Comparison of ENCODE assay signal across 20 cellular contexts in genomic region chr16:583470-583814, GRCh38. TPM values are rescaled to one million over a fixed set of nuclear protein-coding genes. Genes with fewer than 3 reads are reported as not detected.
DNase-seq lines count a peak whose midpoint lies in the region.
"Had no signal": no experiment of that assay in that cellular context is flagged by ENCODE, and none has a peak within 500 bp of the region (broad histone marks: within the 10 kb centered on the region; RNA-seq: fewer than 3 reads in every experiment).

No MANE protein-coding gene starts in this region.

- H2AK5ac ChIP-seq in neuronal stem cell (ENCODE audit: low read depth, low read length), result peak overlapping the region; percentile 94

- peak overlapping the region; percentile 58 for H2BK12ac ChIP-seq in neuronal stem cell (ENCODE audit: low read length)

- DNase-seq in NCI-H82 (lab: John Stamatoyannopoulos, UW) (peak; percentile 44), NCI-H82 treated with DMSO at 0.1 percent for 48 hours (lab: John Stamatoyannopoulos, UW; ENCODE audit: unreplicated experiment) (no peak), amniotic epithelial cell (ENCODE audit: low read depth) (peak; percentile 16), neuronal stem cell (ENCODE audit: low spot score) (no peak), DMS114 treated with DMSO at 0.1 percent for 48 hours (lab: John Stamatoyannopoulos, UW; ENCODE audit: unreplicated experiment) (no peak), NCI-H187 treated with DMSO at 0.1 percent for 48 hours (lab: John Stamatoyannopoulos, UW) (no peak)
- DNase-seq in activated CD8-positive, alpha-beta memory T cell treated with anti-CD3 and anti-CD28 coated beads, Interleukin-2, amount 50 U/mL, for 48 hours, result no peak
- DNase-seq: dermis blood vessel endothelial cell, Kasumi-1, left colon, mucosa of descending colon, NCI-H1417 treated with DMSO at 0.1 percent for 48 hours, PC-9, retina, tibial artery had no signal

- H3K4me1 ChIP-seq in HUES6 (ENCODE audit: control insufficient read depth, insufficient read depth, low read length), result peaks cover 24% of the 10 kb centered on the region
- peaks cover 6 to 16% of the 10 kb centered on the region in 2 donors for H3K4me1 ChIP-seq in neuronal stem cell (ENCODE audit: control insufficient read depth in 2 of 2, insufficient read depth in 1 of 2, low read depth in 1 of 2, low read length in 2 of 2)

- peak overlapping the region; percentile 96 for H3K23ac ChIP-seq in neuronal stem cell (ENCODE audit: low read depth, low read length, poor library complexity)

- no CpG with 5 or more reads among the region's 16 CpGs for WGBS in neuronal stem cell (ENCODE audit: extremely low coverage in 2 of 2, insufficient read length in 2 of 2, insufficient replicate concordance in 1 of 2), 2 donors

- no peak overlapping the region for H2BK5ac ChIP-seq in neuronal stem cell (ENCODE audit: low read length)

- H2AFZ ChIP-seq in neuronal stem cell (ENCODE audit: low read length), result no peak overlapping the region
- H2AFZ ChIP-seq: PC-9 had no signal

- H2BK15ac ChIP-seq in neuronal stem cell (ENCODE audit: low read length), result no peak overlapping the region

- H3K79me1 ChIP-seq in neuronal stem cell (ENCODE audit: low read depth, low read length), result peaks cover 2% of the 10 kb centered on the region

- no peak overlapping the region for H4K91ac ChIP-seq in neuronal stem cell (ENCODE audit: low read depth, low read length, poor library complexity)

- H3K4ac ChIP-seq in neuronal stem cell (ENCODE audit: low read length), result no peak overlapping the region

- H3K27me3 ChIP-seq in HUES6 (ENCODE audit: control insufficient read depth, insufficient read depth, low read length) (peaks cover 23% of the 10 kb centered on the region), neuronal stem cell (ENCODE audit: control insufficient read depth in 3 of 3, insufficient read depth in 3 of 3, low read depth in 1 of 3, low read length in 3 of 3) (peaks cover 0 to 21% (median 0%) of the 10 kb centered on the region in 3 experiments)
- H3K27me3 ChIP-seq: gastrocnemius medialis had no signal

- peak overlapping the region; percentile 85 for H3K18ac ChIP-seq in neuronal stem cell (ENCODE audit: low read length)

- no peak overlapping the region for H2BK120ac ChIP-seq in neuronal stem cell (ENCODE audit: low read depth, low read length)

- H3K4me2 ChIP-seq in neuronal stem cell (ENCODE audit: insufficient read depth, low read length, poor library complexity, severe bottlenecking), result peak overlapping the region; percentile 43
- H3K4me2 ChIP-seq: PC-9, SK-N-SH had no signal

- peaks cover 18% of the 10 kb centered on the region for H3K36me3 ChIP-seq in HUES6 (ENCODE audit: control insufficient read depth, insufficient read depth, low read length)
- H3K36me3 ChIP-seq in neuronal stem cell (replicated peaks in 1 of 2; ENCODE audit: control insufficient read depth in 2 of 2, insufficient read depth in 2 of 2, low read length in 2 of 2), result peaks cover 8 to 18% of the 10 kb centered on the region in 2 donors
- H3K36me3 ChIP-seq: gastrocnemius medialis had no signal

- H3K9ac ChIP-seq in HUES6 (ENCODE audit: low read length) (no peak overlapping the region), neuronal stem cell (ENCODE audit: low read depth, low read length, poor library complexity) (peak overlapping the region; percentile 24)
- H3K9ac ChIP-seq: SK-N-SH had no signal

- H3K14ac ChIP-seq in neuronal stem cell (ENCODE audit: low read length), result peak overlapping the region; percentile 38

- no peak overlapping the region for H3K27ac ChIP-seq in HUES6 (ENCODE audit: low read depth, low read length)
- no peak overlapping the region for H3K27ac ChIP-seq in neuronal stem cell (replicated peaks; ENCODE audit: low read length)
- H3K27ac ChIP-seq: epithelial cell of prostate, gastrocnemius medialis, PC-9, tibial artery had no signal

- H3K4me3 ChIP-seq in HUES6 (ENCODE audit: low read depth, low read length) (peak overlapping the region; percentile 30), neuronal stem cell (ENCODE audit: low read length in 2 of 2) (no peak overlapping the region)
- H3K4me3 ChIP-seq: gastrocnemius medialis, mucosa of descending colon, PC-9, tibial artery had no signal

- no peak overlapping the region for H4K8ac ChIP-seq in neuronal stem cell (ENCODE audit: low read depth, low read length)

- H3K9me3 ChIP-seq in HUES6 (ENCODE audit: control insufficient read depth, insufficient read depth, low read depth, low read length), result no peaks in the 10 kb centered on the region
- no peaks in the 10 kb centered on the region for H3K9me3 ChIP-seq in neuronal stem cell (replicated peaks in 1 of 2; ENCODE audit: control insufficient read depth in 2 of 2, insufficient read depth in 1 of 2, low read depth in 1 of 2, low read length in 2 of 2)
- H3K9me3 ChIP-seq: gastrocnemius medialis, mucosa of descending colon, SK-N-SH, tibial artery had no signal

RNA-seq across cellular contexts. Expression of gene RAB40C, which starts 6.4 kb away (rescaled TPM):
- 20.5 TPM for polyA plus RNA-seq in neuronal stem cell (2013, experiment 1 of 2)
- polyA plus RNA-seq in neuronal stem cell (2013, experiment 2 of 2), result 19.4 TPM

RNA-seq across cellular contexts. Expression of gene PIGQ, which starts 13.7 kb away (rescaled TPM):
- 23.9 TPM for polyA plus RNA-seq in neuronal stem cell (2013, experiment 1 of 2)
- polyA plus RNA-seq in neuronal stem cell (2013, experiment 2 of 2), result 22.8 TPM

RNA-seq across cellular contexts. Expression of gene NHLRC4, which starts 16.6 kb away (rescaled TPM):
- 0.04 TPM for polyA plus RNA-seq in neuronal stem cell (2013, experiment 1 of 2)
- 0.04 TPM for polyA plus RNA-seq in neuronal stem cell (2013, experiment 2 of 2)

RNA-seq across cellular contexts. Expression of gene PRR35, which starts 23.2 kb away (rescaled TPM):
- 0.17 TPM for polyA plus RNA-seq in neuronal stem cell (2013, experiment 1 of 2)
- polyA plus RNA-seq in neuronal stem cell (2013, experiment 2 of 2), result 0.21 TPM
- polyA plus RNA-seq: CD4-positive, alpha-beta memory T cell; SK-N-SH had no signal

RNA-seq across cellular contexts. Expression of gene WFIKKN1, which starts 47.3 kb away (rescaled TPM):
- polyA plus RNA-seq in neuronal stem cell (2013, experiment 1 of 2), result 13.8 TPM
- 12.6 TPM for polyA plus RNA-seq in neuronal stem cell (2013, experiment 2 of 2)

Comparison
In these comparisons a context has a peak if more than half of its experiments do, and no peak if none do; other contexts are left out.
1. DNase-seq: peak in NCI-H82 (single experiment) and amniotic epithelial cell (single experiment); none in NCI-H82 treated with DMSO at 0.1 percent for 48 hours (single experiment), neuronal stem cell (single experiment), DMS114 treated with DMSO at 0.1 percent for 48 hours (single experiment), activated CD8-positive, alpha-beta memory T cell treated with anti-CD3 and anti-CD28 coated beads, Interleukin-2, amount 50 U/mL, for 48 hours (single experiment) and NCI-H187 treated with DMSO at 0.1 percent for 48 hours (single experiment).